20 cellular contexts compared by ENCODE assay signal in genomic region chr13:111011899-111012298, GRCh38.
DNase-seq lines count a peak whose midpoint lies in the region; ATAC-seq and TF ChIP-seq lines count a peak whose summit lies in the region.
"Had no signal": no experiment of that assay in that cellular context is flagged by ENCODE, and none has a peak within 500 bp of the region (broad histone marks: within the 10 kb centered on the region; RNA-seq: fewer than 3 reads in every experiment).

No MANE protein-coding gene starts in this region.

- no peak overlapping the region for H3K4me3 Mint-ChIP-seq in stimulated activated naive CD8-positive, alpha-beta T cell treated with anti-CD3 and anti-CD28 coated beads, Interleukin-15, amount 100 ng/mL, for 72 hours
- H3K4me3 Mint-ChIP-seq: activated B cell treated with CpG ODN at 0.5 μM for 24 hours; stimulated activated memory B cell treated with anti-CD40 and anti-IgM and Interleukin-4, amounts not matched to agents 10 μg/mL and 1 μg/mL and 100 μg/mL, for 72 hours; T-cell had no signal

- DNase-seq in stimulated activated naive CD8-positive, alpha-beta T cell treated with anti-CD3 and anti-CD28 coated beads, Interleukin-15, amount 100 ng/mL, for 72 hours: no peak
- DNase-seq in stimulated activated naive CD8-positive, alpha-beta T cell treated with anti-CD3 and anti-CD28 coated beads, Interleukin-15, Interleukin-2, amounts not matched to agents 100 U/mL and 50 U/mL, for 24 hours: no peak
- DNase-seq in NOMO-1 treated with DMSO at 0.1 percent for 48 hours (lab: John Stamatoyannopoulos, UW; ENCODE audit: unreplicated experiment) (peak; percentile 2), epithelial cell of esophagus (ENCODE audit: low read depth) (peak; percentile 32), DMS153 treated with DMSO at 0.1 percent for 48 hours (lab: John Stamatoyannopoulos, UW; ENCODE audit: unreplicated experiment) (no peak), H4 (ENCODE audit: low spot score) (no peak)
- no peak for DNase-seq in central memory CD4-positive, alpha-beta T cell
- DNase-seq: activated B cell treated with CpG ODN at 0.5 μM for 24 hours; activated T-cell treated with anti-CD3 and anti-CD28 coated beads, Interleukin-2, amount 50 U/mL, for 1 hour; BE2C; caudate nucleus; DMS 273 treated with DMSO at 0.1 percent for 48 hours; left ventricle myocardium superior; NCI-H1930; NCI-H526; Peyer's patch; small intestine; T-cell had no signal

- peak overlapping the region in 1 of 2 donors; percentile 60 for H3K27ac Mint-ChIP-seq in stimulated activated naive CD8-positive, alpha-beta T cell treated with anti-CD3 and anti-CD28 coated beads, Interleukin-15, amount 100 ng/mL, for 72 hours
- H3K27ac Mint-ChIP-seq: activated B cell treated with CpG ODN at 0.5 μM for 24 hours; stimulated activated memory B cell treated with anti-CD40 and anti-IgM and Interleukin-4, amounts not matched to agents 10 μg/mL and 1 μg/mL and 100 μg/mL, for 72 hours; T-cell had no signal

- TF ChIP-seq CTCF in epithelial cell of esophagus (IDR thresholded peaks at IDR 0.05; ENCODE audit: insufficient read depth, low read depth, low read length, missing control alignments): no peak

- H3K27me3 Mint-ChIP-seq in stimulated activated naive CD8-positive, alpha-beta T cell treated with anti-CD3 and anti-CD28 coated beads, Interleukin-15, amount 100 ng/mL, for 72 hours: peaks cover 37% of the 10 kb centered on the region

- peaks cover 5% of the 10 kb centered on the region for H3K4me1 Mint-ChIP-seq in stimulated activated naive CD8-positive, alpha-beta T cell treated with anti-CD3 and anti-CD28 coated beads, Interleukin-15, amount 100 ng/mL, for 72 hours

- no peaks in the 10 kb centered on the region for H3K9me3 Mint-ChIP-seq in stimulated activated naive CD8-positive, alpha-beta T cell treated with anti-CD3 and anti-CD28 coated beads, Interleukin-15, amount 100 ng/mL, for 72 hours
- H3K9me3 Mint-ChIP-seq: T-cell had no signal

- no peak overlapping the region for H3K4me3 ChIP-seq in epithelial cell of esophagus (ENCODE audit: low read length)
- H3K4me3 ChIP-seq: Peyer's patch had no signal

- ATAC-seq in stimulated activated naive CD8-positive, alpha-beta T cell treated with anti-CD3 and anti-CD28 coated beads, Interleukin-15, amount 100 ng/mL, for 72 hours: peak; percentile 64
- ATAC-seq in stimulated activated naive CD8-positive, alpha-beta T cell treated with anti-CD3 and anti-CD28 coated beads, Interleukin-15, Interleukin-2, amounts not matched to agents 100 U/mL and 50 U/mL, for 24 hours: no peak
- ATAC-seq in GM21447 (IDR thresholded peaks at IDR 0.05; ENCODE audit: unreplicated experiment): no peak
- ATAC-seq: left ventricle myocardium superior; stimulated activated memory B cell treated with anti-CD40 and anti-IgM and Interleukin-4, amounts not matched to agents 10 μg/mL and 1 μg/mL and 100 μg/mL, for 72 hours had no signal

Comparison
In these comparisons a context has a peak if more than half of its experiments do, and no peak if none do; other contexts are left out.
1. DNase-seq: peak in NOMO-1 treated with DMSO at 0.1 percent for 48 hours (single experiment) and epithelial cell of esophagus (single experiment); none in stimulated activated naive CD8-positive, alpha-beta T cell treated with anti-CD3 and anti-CD28 coated beads, Interleukin-15, amount 100 ng/mL, for 72 hours (0 of 2), stimulated activated naive CD8-positive, alpha-beta T cell treated with anti-CD3 and anti-CD28 coated beads, Interleukin-15, Interleukin-2, amounts not matched to agents 100 U/mL and 50 U/mL, for 24 hours (single experiment), DMS153 treated with DMSO at 0.1 percent for 48 hours (single experiment), central memory CD4-positive, alpha-beta T cell (single experiment) and H4 (single experiment).